ENCODE assay signal across 22 cellular contexts in the genomic region with DNA sequence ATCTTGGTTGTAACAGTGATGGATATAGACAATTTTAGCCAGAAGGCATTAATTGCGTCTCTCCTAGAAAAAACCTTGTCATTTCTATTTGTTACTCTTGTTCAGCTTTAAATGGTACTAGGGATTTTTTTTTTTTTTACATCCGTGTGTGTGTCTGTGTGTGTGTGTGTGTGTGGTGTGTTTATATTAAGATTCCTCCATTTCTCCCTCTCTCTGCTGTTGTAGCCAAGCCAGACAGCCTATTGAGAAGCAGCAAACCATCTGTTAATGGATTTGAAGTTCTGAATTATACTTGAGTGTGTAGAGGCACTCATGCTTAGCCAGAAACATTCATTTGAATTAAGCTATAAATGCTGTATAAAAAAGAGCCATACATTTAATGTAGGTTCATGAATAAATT.
DNase-seq lines count a peak whose midpoint lies in the region; ATAC-seq lines count a peak whose summit lies in the region.
"Had no signal": no experiment of that assay in that cellular context is flagged by ENCODE, and none has a peak within 500 bp of the region (broad histone marks: within the 10 kb centered on the region; RNA-seq: fewer than 3 reads in every experiment).

No MANE protein-coding gene starts in this region.

- no peak for DNase-seq in activated CD4-positive, alpha-beta T cell treated with anti-CD3 and anti-CD28 coated beads, Interleukin-2, amount 10 ng/mL, durations not matched to agents 24 days and 14 days
- DNase-seq in activated CD4-positive, alpha-beta T cell treated with anti-CD3 and anti-CD28 coated beads, Interleukin-2, amount 50 U/mL, for 48 hours, result no peak
- DNase-seq in NCI-H446 treated with DMSO at 0.1 percent for 48 hours (lab: John Stamatoyannopoulos, UW), result peak; percentile 87
- peak; percentile 53 for DNase-seq in cerebellum (ENCODE audit: low spot score)
- DNase-seq in stimulated activated naive CD8-positive, alpha-beta T cell treated with anti-CD3 and anti-CD28 coated beads, Interleukin-15, Interleukin-2, amounts not matched to agents 100 U/mL and 50 U/mL, for 24 hours, result no peak
- DNase-seq in mucosa of gallbladder (ENCODE audit: low spot score), result no peak
- DNase-seq in activated CD4-positive, alpha-beta T cell treated with anti-CD3 and anti-CD28 coated beads, Interleukin-2, amount 50 U/mL, for 4 hours, result no peak
- no peak for DNase-seq in effector memory CD8-positive, alpha-beta T cell
- DNase-seq: ACHN; activated CD4-positive, alpha-beta T cell treated with anti-CD3 and anti-CD28 coated beads for 1 hour; activated CD8-positive, alpha-beta memory T cell treated with anti-CD3 and anti-CD28 coated beads, Interleukin-2, amount 50 U/mL, for 48 hours; activated naive CD4-positive, alpha-beta T cell treated with anti-CD3 and anti-CD28 coated beads for 36 hours; CD8-positive, alpha-beta memory T cell; esophagus squamous epithelium; GDM1; MV-4-11; NK-92 treated with Interleukin-12 subunit alpha and Interleukin-12 subunit beta, amount 100 ng/mL, for 24 hours; T-helper 2 cell had no signal

- H3K27me3 Mint-ChIP-seq in activated CD4-positive, alpha-beta T cell treated with anti-CD3 and anti-CD28 coated beads, Interleukin-2, amount 10 ng/mL, durations not matched to agents 24 days and 14 days, result no peaks in the 10 kb centered on the region
- no peaks in the 10 kb centered on the region for H3K27me3 Mint-ChIP-seq in effector memory CD8-positive, alpha-beta T cell
- H3K27me3 Mint-ChIP-seq: CD8-positive, alpha-beta memory T cell; IgD-negative memory B cell; stimulated activated memory B cell treated with anti-CD40 and anti-IgM and Interleukin-4, amounts not matched to agents 10 μg/mL and 1 μg/mL and 100 μg/mL, for 72 hours; type B pancreatic cell had no signal

- intact Hi-C loops in activated CD4-positive, alpha-beta T cell treated with anti-CD3 and anti-CD28 coated beads, Interleukin-2, amount 10 ng/mL, durations not matched to agents 24 days and 14 days (cut with micrococcal nuclease), result no loop called here

- peaks cover 22% of the 10 kb centered on the region for H3K36me3 Mint-ChIP-seq in activated CD4-positive, alpha-beta T cell treated with anti-CD3 and anti-CD28 coated beads, Interleukin-2, amount 10 ng/mL, durations not matched to agents 24 days and 14 days (ENCODE audit: low read depth)
- peaks cover 18% of the 10 kb centered on the region for H3K36me3 Mint-ChIP-seq in effector memory CD8-positive, alpha-beta T cell (ENCODE audit: insufficient read depth)

- H3K4me1 Mint-ChIP-seq in activated CD4-positive, alpha-beta T cell treated with anti-CD3 and anti-CD28 coated beads, Interleukin-2, amount 10 ng/mL, durations not matched to agents 24 days and 14 days, result peaks cover 4% of the 10 kb centered on the region
- peaks cover 6 to 12% of the 10 kb centered on the region in 2 donors for H3K4me1 Mint-ChIP-seq in effector memory CD8-positive, alpha-beta T cell (ENCODE audit: low read depth in 2 of 2)
- H3K4me1 Mint-ChIP-seq: IgD-negative memory B cell; stimulated activated memory B cell treated with anti-CD40 and anti-IgM and Interleukin-4, amounts not matched to agents 10 μg/mL and 1 μg/mL and 100 μg/mL, for 72 hours had no signal

- peak overlapping the region; percentile 24 for H3K27ac Mint-ChIP-seq in activated CD4-positive, alpha-beta T cell treated with anti-CD3 and anti-CD28 coated beads, Interleukin-2, amount 10 ng/mL, durations not matched to agents 24 days and 14 days
- no peak overlapping the region for H3K27ac Mint-ChIP-seq in effector memory CD8-positive, alpha-beta T cell
- H3K27ac Mint-ChIP-seq: activated naive CD4-positive, alpha-beta T cell treated with anti-CD3 and anti-CD28 coated beads for 36 hours; IgD-negative memory B cell; stimulated activated memory B cell treated with anti-CD40 and anti-IgM and Interleukin-4, amounts not matched to agents 10 μg/mL and 1 μg/mL and 100 μg/mL, for 72 hours; type B pancreatic cell had no signal

- no peak for ATAC-seq in stimulated activated naive CD8-positive, alpha-beta T cell treated with anti-CD3 and anti-CD28 coated beads, Interleukin-15, Interleukin-2, amounts not matched to agents 100 U/mL and 50 U/mL, for 24 hours
- ATAC-seq in effector memory CD8-positive, alpha-beta T cell (replicated peaks), result no peak
- ATAC-seq: HCT116; stimulated activated memory B cell treated with anti-CD40 and anti-IgM and Interleukin-4, amounts not matched to agents 10 μg/mL and 1 μg/mL and 100 μg/mL, for 72 hours had no signal

- H3K9me3 Mint-ChIP-seq in activated CD4-positive, alpha-beta T cell treated with anti-CD3 and anti-CD28 coated beads, Interleukin-2, amount 10 ng/mL, durations not matched to agents 24 days and 14 days, result no peaks in the 10 kb centered on the region
- H3K9me3 Mint-ChIP-seq in effector memory CD8-positive, alpha-beta T cell, result no peaks in the 10 kb centered on the region
- H3K9me3 Mint-ChIP-seq: activated naive CD4-positive, alpha-beta T cell treated with anti-CD3 and anti-CD28 coated beads for 36 hours; CD8-positive, alpha-beta memory T cell; IgD-negative memory B cell; stimulated activated memory B cell treated with anti-CD40 and anti-IgM and Interleukin-4, amounts not matched to agents 10 μg/mL and 1 μg/mL and 100 μg/mL, for 72 hours; type B pancreatic cell had no signal

- H3K4me3 Mint-ChIP-seq in activated CD4-positive, alpha-beta T cell treated with anti-CD3 and anti-CD28 coated beads, Interleukin-2, amount 10 ng/mL, durations not matched to agents 24 days and 14 days, result no peak overlapping the region
- no peak overlapping the region for H3K4me3 Mint-ChIP-seq in effector memory CD8-positive, alpha-beta T cell
- H3K4me3 Mint-ChIP-seq: activated naive CD4-positive, alpha-beta T cell treated with anti-CD3 and anti-CD28 coated beads for 36 hours; CD8-positive, alpha-beta memory T cell; IgD-negative memory B cell; stimulated activated memory B cell treated with anti-CD40 and anti-IgM and Interleukin-4, amounts not matched to agents 10 μg/mL and 1 μg/mL and 100 μg/mL, for 72 hours; type B pancreatic cell had no signal

Comparison
In these comparisons a context has a peak if more than half of its experiments do, and no peak if none do; other contexts are left out.
1. DNase-seq: peak in NCI-H446 treated with DMSO at 0.1 percent for 48 hours (single experiment) and cerebellum (single experiment); none in activated CD4-positive, alpha-beta T cell treated with anti-CD3 and anti-CD28 coated beads, Interleukin-2, amount 10 ng/mL, durations not matched to agents 24 days and 14 days (single experiment), activated CD4-positive, alpha-beta T cell treated with anti-CD3 and anti-CD28 coated beads, Interleukin-2, amount 50 U/mL, for 48 hours (0 of 2), stimulated activated naive CD8-positive, alpha-beta T cell treated with anti-CD3 and anti-CD28 coated beads, Interleukin-15, Interleukin-2, amounts not matched to agents 100 U/mL and 50 U/mL, for 24 hours (single experiment), mucosa of gallbladder (single experiment), activated CD4-positive, alpha-beta T cell treated with anti-CD3 and anti-CD28 coated beads, Interleukin-2, amount 50 U/mL, for 4 hours (0 of 2) and effector memory CD8-positive, alpha-beta T cell (0 of 3).